Comparison of ENCODE assay signal across 2 cellular contexts in genomic region chr19:8641221-8641907, GRCh38.
TF ChIP-seq lines count a peak whose summit lies in the region.

No MANE protein-coding gene starts in this region.

TF ChIP-seq in A549, 52 proteins besides CTCF, POLR2A, EP300 and RAD21:
- TF ChIP-seq CHD4 (IDR thresholded peaks at IDR 0.05; ENCODE audit: borderline replicate concordance) (peak; percentile 90; the same call in 1 of the 2 replicates), KDM1A (IDR thresholded peaks at IDR 0.05; ENCODE audit: low read depth) (peak; percentile 38), HMGXB4 (CRISPR knock-in tag; IDR thresholded peaks at IDR 0.05; ENCODE audit: borderline replicate concordance) (no peak)
TF ChIP-seq in A549: peak in this region for 2.

TF ChIP-seq in endothelial cell of umbilical vein, 7 proteins besides CTCF, POLR2A, EP300 and RAD21 (continued from another document):
- no peak for TF ChIP-seq FOS (IDR thresholded peaks at IDR 0.05; ENCODE audit: borderline replicate concordance, insufficient read depth, low read length)
- no peak for TF ChIP-seq MAX (IDR thresholded peaks at IDR 0.05; ENCODE audit: insufficient read depth, insufficient read length)
- TF ChIP-seq JUN (IDR thresholded peaks at IDR 0.05; ENCODE audit: borderline replicate concordance, insufficient read depth, insufficient read length, low read depth), result no peak
- TF ChIP-seq GATA2 (IDR thresholded peaks at IDR 0.05; ENCODE audit: insufficient read depth, insufficient read length, low read depth, low read length), result no peak
- no peak for TF ChIP-seq EZH2 (IDR thresholded peaks at IDR 0.05; ENCODE audit: borderline replicate concordance, low read depth, low read length, severe bottlenecking)
- TF ChIP-seq MYC (IDR thresholded peaks at IDR 0.05; ENCODE audit: low read depth, low read length), result no peak
TF ChIP-seq in endothelial cell of umbilical vein: peak in this region for 0.
